ENCODE assay signal across 2 cellular contexts in the genomic region with DNA sequence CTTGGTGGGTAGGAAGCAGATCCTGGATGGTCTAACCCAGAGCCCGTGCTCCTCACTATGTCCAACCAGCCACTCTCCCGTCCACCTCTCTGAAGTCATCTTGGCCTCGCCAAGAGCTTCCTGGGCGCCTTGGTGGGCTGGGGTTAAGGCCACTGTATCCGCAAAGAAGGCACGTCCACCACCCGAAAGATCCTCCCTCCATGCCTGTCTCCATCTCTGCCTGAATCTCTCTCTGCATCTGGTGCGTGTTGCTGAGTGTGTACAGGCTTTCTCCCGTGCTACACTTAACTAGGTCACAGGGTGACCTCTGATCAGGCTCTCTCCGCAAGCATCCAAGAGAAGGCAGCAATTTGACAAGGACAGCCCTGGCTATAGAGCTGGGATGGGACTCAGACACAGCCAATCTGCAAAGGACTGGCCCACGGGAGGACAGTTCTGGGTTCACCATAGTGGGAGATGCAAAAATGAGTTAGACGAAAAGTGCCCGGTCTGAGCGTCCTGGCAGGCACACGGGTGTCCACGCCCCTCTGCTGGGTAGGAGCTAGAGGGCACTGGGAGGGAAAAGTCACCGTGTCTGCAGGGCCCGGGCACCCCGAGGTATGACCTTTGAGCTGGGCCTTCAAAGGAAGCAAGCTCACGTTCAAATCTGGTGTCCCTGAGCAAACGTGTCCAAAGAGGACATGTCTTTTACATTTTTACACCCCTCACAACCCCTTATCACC.
TF ChIP-seq lines count a peak whose summit lies in the region.

No MANE protein-coding gene starts in this region.

TF ChIP-seq in GM23338, 12 proteins besides CTCF, POLR2A, EP300 and RAD21:
- no peak for TF ChIP-seq NANOG (IDR thresholded peaks at IDR 0.05; ENCODE audit: borderline replicate concordance)
- TF ChIP-seq STAT1 (IDR thresholded peaks at IDR 0.05; ENCODE audit: unreplicated experiment), result no peak
- TF ChIP-seq EZH2phosphoT487 (IDR thresholded peaks at IDR 0.05; ENCODE audit: unreplicated experiment), result no peak
- no peak for TF ChIP-seq ZNF114 (CRISPR knock-in tag; IDR thresholded peaks at IDR 0.05)
- TF ChIP-seq CREB1 (CRISPR knock-in tag; IDR thresholded peaks at IDR 0.05; ENCODE audit: low read depth), result no peak
- no peak for TF ChIP-seq ZNF331 (CRISPR knock-in tag; IDR thresholded peaks at IDR 0.05; ENCODE audit: low read depth)
- no peak for TF ChIP-seq JUNB (IDR thresholded peaks at IDR 0.05; ENCODE audit: unreplicated experiment)
- TF ChIP-seq, protein P1, sequence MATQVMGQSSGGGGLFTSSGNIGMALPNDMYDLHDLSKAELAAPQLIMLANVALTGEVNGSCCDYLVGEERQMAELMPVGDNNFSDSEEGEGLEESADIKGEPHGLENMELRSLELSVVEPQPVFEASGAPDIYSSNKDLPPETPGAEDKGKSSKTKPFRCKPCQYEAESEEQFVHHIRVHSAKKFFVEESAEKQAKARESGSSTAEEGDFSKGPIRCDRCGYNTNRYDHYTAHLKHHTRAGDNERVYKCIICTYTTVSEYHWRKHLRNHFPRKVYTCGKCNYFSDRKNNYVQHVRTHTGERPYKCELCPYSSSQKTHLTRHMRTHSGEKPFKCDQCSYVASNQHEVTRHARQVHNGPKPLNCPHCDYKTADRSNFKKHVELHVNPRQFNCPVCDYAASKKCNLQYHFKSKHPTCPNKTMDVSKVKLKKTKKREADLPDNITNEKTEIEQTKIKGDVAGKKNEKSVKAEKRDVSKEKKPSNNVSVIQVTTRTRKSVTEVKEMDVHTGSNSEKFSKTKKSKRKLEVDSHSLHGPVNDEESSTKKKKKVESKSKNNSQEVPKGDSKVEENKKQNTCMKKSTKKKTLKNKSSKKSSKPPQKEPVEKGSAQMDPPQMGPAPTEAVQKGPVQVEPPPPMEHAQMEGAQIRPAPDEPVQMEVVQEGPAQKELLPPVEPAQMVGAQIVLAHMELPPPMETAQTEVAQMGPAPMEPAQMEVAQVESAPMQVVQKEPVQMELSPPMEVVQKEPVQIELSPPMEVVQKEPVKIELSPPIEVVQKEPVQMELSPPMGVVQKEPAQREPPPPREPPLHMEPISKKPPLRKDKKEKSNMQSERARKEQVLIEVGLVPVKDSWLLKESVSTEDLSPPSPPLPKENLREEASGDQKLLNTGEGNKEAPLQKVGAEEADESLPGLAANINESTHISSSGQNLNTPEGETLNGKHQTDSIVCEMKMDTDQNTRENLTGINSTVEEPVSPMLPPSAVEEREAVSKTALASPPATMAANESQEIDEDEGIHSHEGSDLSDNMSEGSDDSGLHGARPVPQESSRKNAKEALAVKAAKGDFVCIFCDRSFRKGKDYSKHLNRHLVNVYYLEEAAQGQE (IDR thresholded peaks at IDR 0.05; ENCODE audit: unreplicated experiment), result no peak

TF ChIP-seq in HepG2, 621 proteins besides CTCF, POLR2A, EP300 and RAD21 (continues in another document):
- peak; percentile 31; the same call in 1 of the 2 replicates for TF ChIP-seq MYC (CRISPR knock-in tag; IDR thresholded peaks at IDR 0.05; ENCODE audit: borderline replicate concordance)
- 0 out of 2 replicates have a peak, but pooled peaks have one; percentile 44 for TF ChIP-seq TBX2 (CRISPR knock-in tag; IDR thresholded peaks at IDR 0.05; ENCODE audit: borderline replicate concordance)
- 0 out of 2 replicates have a peak, but pooled peaks have one; percentile 9 for TF ChIP-seq FOXA3 (CRISPR knock-in tag; IDR thresholded peaks at IDR 0.05)
- TF ChIP-seq MAFF (IDR thresholded peaks at IDR 0.05; ENCODE audit: low read depth, low read length), result no peak
- TF ChIP-seq NFRKB (IDR thresholded peaks at IDR 0.05), result no peak
- 0 out of 2 replicates have a peak, but pooled peaks have one; percentile 39 for TF ChIP-seq YEATS4 (CRISPR knock-in tag; IDR thresholded peaks at IDR 0.05; ENCODE audit: borderline replicate concordance)
- TF ChIP-seq ZFY (CRISPR knock-in tag; IDR thresholded peaks at IDR 0.05), result peak; percentile 44; the same call in 1 of the 2 replicates
- TF ChIP-seq, protein P2, sequence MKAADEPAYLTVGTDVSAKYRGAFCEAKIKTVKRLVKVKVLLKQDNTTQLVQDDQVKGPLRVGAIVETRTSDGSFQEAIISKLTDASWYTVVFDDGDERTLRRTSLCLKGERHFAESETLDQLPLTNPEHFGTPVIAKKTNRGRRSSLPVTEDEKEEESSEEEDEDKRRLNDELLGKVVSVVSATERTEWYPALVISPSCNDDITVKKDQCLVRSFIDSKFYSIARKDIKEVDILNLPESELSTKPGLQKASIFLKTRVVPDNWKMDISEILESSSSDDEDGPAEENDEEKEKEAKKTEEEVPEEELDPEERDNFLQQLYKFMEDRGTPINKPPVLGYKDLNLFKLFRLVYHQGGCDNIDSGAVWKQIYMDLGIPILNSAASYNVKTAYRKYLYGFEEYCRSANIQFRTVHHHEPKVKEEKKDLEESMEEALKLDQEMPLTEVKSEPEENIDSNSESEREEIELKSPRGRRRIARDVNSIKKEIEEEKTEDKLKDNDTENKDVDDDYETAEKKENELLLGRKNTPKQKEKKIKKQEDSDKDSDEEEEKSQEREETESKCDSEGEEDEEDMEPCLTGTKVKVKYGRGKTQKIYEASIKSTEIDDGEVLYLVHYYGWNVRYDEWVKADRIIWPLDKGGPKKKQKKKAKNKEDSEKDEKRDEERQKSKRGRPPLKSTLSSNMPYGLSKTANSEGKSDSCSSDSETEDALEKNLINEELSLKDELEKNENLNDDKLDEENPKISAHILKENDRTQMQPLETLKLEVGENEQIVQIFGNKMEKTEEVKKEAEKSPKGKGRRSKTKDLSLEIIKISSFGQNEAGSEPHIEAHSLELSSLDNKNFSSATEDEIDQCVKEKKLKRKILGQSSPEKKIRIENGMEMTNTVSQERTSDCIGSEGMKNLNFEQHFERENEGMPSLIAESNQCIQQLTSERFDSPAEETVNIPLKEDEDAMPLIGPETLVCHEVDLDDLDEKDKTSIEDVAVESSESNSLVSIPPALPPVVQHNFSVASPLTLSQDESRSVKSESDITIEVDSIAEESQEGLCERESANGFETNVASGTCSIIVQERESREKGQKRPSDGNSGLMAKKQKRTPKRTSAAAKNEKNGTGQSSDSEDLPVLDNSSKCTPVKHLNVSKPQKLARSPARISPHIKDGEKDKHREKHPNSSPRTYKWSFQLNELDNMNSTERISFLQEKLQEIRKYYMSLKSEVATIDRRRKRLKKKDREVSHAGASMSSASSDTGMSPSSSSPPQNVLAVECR (CRISPR knock-in tag; IDR thresholded peaks at IDR 0.05; ENCODE audit: borderline replicate concordance), result peak; percentile 37; the same call in 1 of the 2 replicates
- TF ChIP-seq, protein P3, sequence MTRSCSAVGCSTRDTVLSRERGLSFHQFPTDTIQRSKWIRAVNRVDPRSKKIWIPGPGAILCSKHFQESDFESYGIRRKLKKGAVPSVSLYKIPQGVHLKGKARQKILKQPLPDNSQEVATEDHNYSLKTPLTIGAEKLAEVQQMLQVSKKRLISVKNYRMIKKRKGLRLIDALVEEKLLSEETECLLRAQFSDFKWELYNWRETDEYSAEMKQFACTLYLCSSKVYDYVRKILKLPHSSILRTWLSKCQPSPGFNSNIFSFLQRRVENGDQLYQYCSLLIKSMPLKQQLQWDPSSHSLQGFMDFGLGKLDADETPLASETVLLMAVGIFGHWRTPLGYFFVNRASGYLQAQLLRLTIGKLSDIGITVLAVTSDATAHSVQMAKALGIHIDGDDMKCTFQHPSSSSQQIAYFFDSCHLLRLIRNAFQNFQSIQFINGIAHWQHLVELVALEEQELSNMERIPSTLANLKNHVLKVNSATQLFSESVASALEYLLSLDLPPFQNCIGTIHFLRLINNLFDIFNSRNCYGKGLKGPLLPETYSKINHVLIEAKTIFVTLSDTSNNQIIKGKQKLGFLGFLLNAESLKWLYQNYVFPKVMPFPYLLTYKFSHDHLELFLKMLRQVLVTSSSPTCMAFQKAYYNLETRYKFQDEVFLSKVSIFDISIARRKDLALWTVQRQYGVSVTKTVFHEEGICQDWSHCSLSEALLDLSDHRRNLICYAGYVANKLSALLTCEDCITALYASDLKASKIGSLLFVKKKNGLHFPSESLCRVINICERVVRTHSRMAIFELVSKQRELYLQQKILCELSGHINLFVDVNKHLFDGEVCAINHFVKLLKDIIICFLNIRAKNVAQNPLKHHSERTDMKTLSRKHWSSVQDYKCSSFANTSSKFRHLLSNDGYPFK (CRISPR knock-in tag; IDR thresholded peaks at IDR 0.05; ENCODE audit: borderline replicate concordance), result peak; percentile 32; the same call in 1 of the 2 replicates
- TF ChIP-seq ZNF30 (CRISPR knock-in tag; IDR thresholded peaks at IDR 0.05), result no peak
- TF ChIP-seq, protein P4, sequence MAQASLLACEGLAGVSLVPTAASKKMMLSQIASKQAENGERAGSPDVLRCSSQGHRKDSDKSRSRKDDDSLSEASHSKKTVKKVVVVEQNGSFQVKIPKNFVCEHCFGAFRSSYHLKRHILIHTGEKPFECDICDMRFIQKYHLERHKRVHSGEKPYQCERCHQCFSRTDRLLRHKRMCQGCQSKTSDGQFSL (CRISPR knock-in tag; IDR thresholded peaks at IDR 0.05), result no peak
- TF ChIP-seq, protein P5, sequence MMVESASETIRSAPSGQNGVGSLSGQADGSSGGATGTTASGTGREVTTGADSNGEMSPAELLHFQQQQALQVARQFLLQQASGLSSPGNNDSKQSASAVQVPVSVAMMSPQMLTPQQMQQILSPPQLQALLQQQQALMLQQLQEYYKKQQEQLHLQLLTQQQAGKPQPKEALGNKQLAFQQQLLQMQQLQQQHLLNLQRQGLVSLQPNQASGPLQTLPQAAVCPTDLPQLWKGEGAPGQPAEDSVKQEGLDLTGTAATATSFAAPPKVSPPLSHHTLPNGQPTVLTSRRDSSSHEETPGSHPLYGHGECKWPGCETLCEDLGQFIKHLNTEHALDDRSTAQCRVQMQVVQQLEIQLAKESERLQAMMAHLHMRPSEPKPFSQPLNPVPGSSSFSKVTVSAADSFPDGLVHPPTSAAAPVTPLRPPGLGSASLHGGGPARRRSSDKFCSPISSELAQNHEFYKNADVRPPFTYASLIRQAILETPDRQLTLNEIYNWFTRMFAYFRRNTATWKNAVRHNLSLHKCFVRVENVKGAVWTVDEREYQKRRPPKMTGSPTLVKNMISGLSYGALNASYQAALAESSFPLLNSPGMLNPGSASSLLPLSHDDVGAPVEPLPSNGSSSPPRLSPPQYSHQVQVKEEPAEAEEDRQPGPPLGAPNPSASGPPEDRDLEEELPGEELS (CRISPR knock-in tag; IDR thresholded peaks at IDR 0.05), result 0 out of 2 replicates have a peak, but pooled peaks have one; percentile 20
- TF ChIP-seq ESRRA (CRISPR knock-in tag; IDR thresholded peaks at IDR 0.05; ENCODE audit: low read depth), result peak; percentile 54; the same call in 1 of the 2 replicates
- TF ChIP-seq FOXC1 (CRISPR knock-in tag; IDR thresholded peaks at IDR 0.05; ENCODE audit: borderline replicate concordance), result 0 out of 2 replicates have a peak, but pooled peaks have one; percentile 26
- TF ChIP-seq CHCHD3 (CRISPR knock-in tag; IDR thresholded peaks at IDR 0.05), result no peak
- TF ChIP-seq NR2F6 (IDR thresholded peaks at IDR 0.05), result peak; percentile 27; the same call in 1 of the 2 replicates
- no peak for TF ChIP-seq NR2F6 (CRISPR knock-in tag; IDR thresholded peaks at IDR 0.05)
- TF ChIP-seq HDAC1 (CRISPR knock-in tag; IDR thresholded peaks at IDR 0.05), result 0 out of 2 replicates have a peak, but pooled peaks have one; percentile 28
- no peak for TF ChIP-seq ATRX (CRISPR knock-in tag; IDR thresholded peaks at IDR 0.05; ENCODE audit: borderline replicate concordance)
- TF ChIP-seq SAP130 (CRISPR knock-in tag; IDR thresholded peaks at IDR 0.05; ENCODE audit: low read depth), result peak; percentile 8; the same call in 1 of the 2 replicates
- TF ChIP-seq GATAD2A (CRISPR knock-in tag; IDR thresholded peaks at IDR 0.05), result peak; percentile 50; the same call in 1 of the 2 replicates
- 0 out of 2 replicates have a peak, but pooled peaks have one; percentile 22 for TF ChIP-seq ZNF274 (CRISPR knock-in tag; IDR thresholded peaks at IDR 0.05)
- no peak for TF ChIP-seq PHF21A (CRISPR knock-in tag; IDR thresholded peaks at IDR 0.05)
- TF ChIP-seq, protein P6, sequence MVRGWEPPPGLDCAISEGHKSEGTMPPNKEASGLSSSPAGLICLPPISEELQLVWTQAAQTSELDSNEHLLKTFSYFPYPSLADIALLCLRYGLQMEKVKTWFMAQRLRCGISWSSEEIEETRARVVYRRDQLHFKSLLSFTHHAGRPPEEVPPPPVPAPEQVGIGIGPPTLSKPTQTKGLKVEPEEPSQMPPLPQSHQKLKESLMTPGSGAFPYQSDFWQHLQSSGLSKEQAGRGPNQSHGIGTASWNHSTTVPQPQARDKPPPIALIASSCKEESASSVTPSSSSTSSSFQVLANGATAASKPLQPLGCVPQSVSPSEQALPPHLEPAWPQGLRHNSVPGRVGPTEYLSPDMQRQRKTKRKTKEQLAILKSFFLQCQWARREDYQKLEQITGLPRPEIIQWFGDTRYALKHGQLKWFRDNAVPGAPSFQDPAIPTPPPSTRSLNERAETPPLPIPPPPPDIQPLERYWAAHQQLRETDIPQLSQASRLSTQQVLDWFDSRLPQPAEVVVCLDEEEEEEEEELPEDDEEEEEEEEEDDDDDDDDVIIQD (CRISPR knock-in tag; IDR thresholded peaks at IDR 0.05; ENCODE audit: low read depth), result no peak
- TF ChIP-seq, protein P7, sequence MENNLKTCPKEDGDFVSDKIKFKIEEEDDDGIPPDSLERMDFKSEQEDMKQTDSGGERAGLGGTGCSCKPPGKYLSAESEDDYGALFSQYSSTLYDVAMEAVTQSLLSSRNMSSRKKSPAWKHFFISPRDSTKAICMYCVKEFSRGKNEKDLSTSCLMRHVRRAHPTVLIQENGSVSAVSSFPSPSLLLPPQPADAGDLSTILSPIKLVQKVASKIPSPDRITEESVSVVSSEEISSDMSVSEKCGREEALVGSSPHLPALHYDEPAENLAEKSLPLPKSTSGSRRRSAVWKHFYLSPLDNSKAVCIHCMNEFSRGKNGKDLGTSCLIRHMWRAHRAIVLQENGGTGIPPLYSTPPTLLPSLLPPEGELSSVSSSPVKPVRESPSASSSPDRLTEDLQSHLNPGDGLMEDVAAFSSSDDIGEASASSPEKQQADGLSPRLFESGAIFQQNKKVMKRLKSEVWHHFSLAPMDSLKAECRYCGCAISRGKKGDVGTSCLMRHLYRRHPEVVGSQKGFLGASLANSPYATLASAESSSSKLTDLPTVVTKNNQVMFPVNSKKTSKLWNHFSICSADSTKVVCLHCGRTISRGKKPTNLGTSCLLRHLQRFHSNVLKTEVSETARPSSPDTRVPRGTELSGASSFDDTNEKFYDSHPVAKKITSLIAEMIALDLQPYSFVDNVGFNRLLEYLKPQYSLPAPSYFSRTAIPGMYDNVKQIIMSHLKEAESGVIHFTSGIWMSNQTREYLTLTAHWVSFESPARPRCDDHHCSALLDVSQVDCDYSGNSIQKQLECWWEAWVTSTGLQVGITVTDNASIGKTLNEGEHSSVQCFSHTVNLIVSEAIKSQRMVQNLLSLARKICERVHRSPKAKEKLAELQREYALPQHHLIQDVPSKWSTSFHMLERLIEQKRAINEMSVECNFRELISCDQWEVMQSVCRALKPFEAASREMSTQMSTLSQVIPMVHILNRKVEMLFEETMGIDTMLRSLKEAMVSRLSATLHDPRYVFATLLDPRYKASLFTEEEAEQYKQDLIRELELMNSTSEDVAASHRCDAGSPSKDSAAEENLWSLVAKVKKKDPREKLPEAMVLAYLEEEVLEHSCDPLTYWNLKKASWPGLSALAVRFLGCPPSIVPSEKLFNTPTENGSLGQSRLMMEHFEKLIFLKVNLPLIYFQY (CRISPR knock-in tag; IDR thresholded peaks at IDR 0.05; ENCODE audit: borderline replicate concordance), result 0 out of 2 replicates have a peak, but pooled peaks have one; percentile 19
